ENCODE assay signal across 8 cellular contexts in genomic region chr1:2228684-2229031, GRCh38. TPM values are rescaled to one million over a fixed set of nuclear protein-coding genes. Genes with fewer than 3 reads are reported as not detected.
DNase-seq lines count a peak whose midpoint lies in the region; ATAC-seq, FAIRE-seq and TF ChIP-seq lines count a peak whose summit lies in the region.

No MANE protein-coding gene starts in this region.

- intact Hi-C loops in mucosa of descending colon (cut with DNase I, micrococcal nuclease) = no loop called here

- ATAC-seq in mucosa of descending colon (peak; percentile 1), GM21737 (IDR thresholded peaks at IDR 0.05; ENCODE audit: unreplicated experiment) (no peak), GM21717 (IDR thresholded peaks at IDR 0.05; ENCODE audit: unreplicated experiment) (no peak)

- DNase-seq in COLO668 (lab: John Stamatoyannopoulos, UW; ENCODE audit: unreplicated experiment) = peak; percentile 78
- peak; percentile 58 for DNase-seq in NAMALWA (ENCODE audit: low spot score)
- peak; percentile 50 for DNase-seq in choroid plexus epithelial cell (ENCODE audit: low read depth)
- peak in 2 of 3 donors; percentile 67 to 71 for DNase-seq in mucosa of descending colon
- DNase-seq in COR-L47 (lab: John Stamatoyannopoulos, UW) = no peak
- DNase-seq in urothelium cell line (ENCODE audit: low spot score) = no peak

- H3K36me3 ChIP-seq in mucosa of descending colon (ENCODE audit: low read depth) = no peaks in the 10 kb centered on the region

- H3K4me3 ChIP-seq in choroid plexus epithelial cell (ENCODE audit: low read depth, low read length) (peak overlapping the region; percentile 80), mucosa of descending colon (peak overlapping the region; percentile 48)

- no peak for FAIRE-seq in urothelium cell line (lab: Jason Lieb, UNC)

- H3K4me1 ChIP-seq in mucosa of descending colon (ENCODE audit: low read depth) = peaks cover 42% of the 10 kb centered on the region

- no peaks in the 10 kb centered on the region for H3K9me3 ChIP-seq in mucosa of descending colon

- TF ChIP-seq CTCF in choroid plexus epithelial cell (conservative IDR thresholded peaks at IDR 0.05; ENCODE audit: low read depth, low read length) (no peak), mucosa of descending colon (IDR thresholded peaks at IDR 0.05) (no peak)

RNA-seq across cellular contexts. Expression of gene SKI, which starts 0.5 kb away (rescaled TPM):
- 10 to 100 TPM; 26.8 to 86.6 (median 29.0) TPM for total RNA-seq in mucosa of descending colon

RNA-seq across cellular contexts. Expression of gene FAAP20, which starts 34.1 kb away (rescaled TPM):
- total RNA-seq in mucosa of descending colon = 10 to 100 TPM; 23.4 to 42.6 (median 32.0) TPM

Comparison
In these comparisons a context has a peak if more than half of its experiments do, and no peak if none do; other contexts are left out.
1. DNase-seq: peak in COLO668 (single experiment), NAMALWA (single experiment), choroid plexus epithelial cell (single experiment) and mucosa of descending colon (2 of 3); none in COR-L47 (single experiment) and urothelium cell line (single experiment).